Comparison of ENCODE assay signal across 8 cellular contexts in genomic region chr7:23680417-23681405, GRCh38. TPM values are rescaled to one million over a fixed set of nuclear protein-coding genes. Genes with fewer than 3 reads are reported as not detected.
A peak's percentile ranks its signal among the peaks of the same experiment; 100 is the strongest.
DNase-seq lines count a peak whose midpoint lies in the region; ATAC-seq, FAIRE-seq and TF ChIP-seq lines count a peak whose summit lies in the region.

No MANE protein-coding gene starts in this region.

- no peak for FAIRE-seq in keratinocyte (lab: Jason Lieb, UNC)

- no peaks in the 10 kb centered on the region for H3K9me1 ChIP-seq in keratinocyte (ENCODE audit: control insufficient read depth, extremely low read depth, insufficient read depth, low read length)

- H3K27ac ChIP-seq in VCaP, result peak overlapping the region; percentile 62
- H3K27ac ChIP-seq in keratinocyte (ENCODE audit: control insufficient read depth, insufficient read depth, low read length), result no peak overlapping the region
- peak overlapping the region; percentile 6 to 87 (median 78) for H3K27ac ChIP-seq in spleen

- ATAC-seq in GM21515 (IDR thresholded peaks at IDR 0.05; ENCODE audit: unreplicated experiment), result peak; percentile 41

- peak overlapping the region; percentile 93 for H3K4me2 ChIP-seq in keratinocyte (ENCODE audit: control insufficient read depth, extremely low read depth, insufficient read depth, low read depth, low read length)

- no peak for TF ChIP-seq POLR2A in spleen (IDR thresholded peaks at IDR 0.05)

- WGBS in spleen, 5 donors, result 9 to 15% (median 11%) methylated on average over 28 to 42 of the region's 42 CpGs

- peak overlapping the region; percentile 89 for H2AFZ ChIP-seq in keratinocyte (ENCODE audit: control insufficient read depth, low read length)

- dilution Hi-C loops in keratinocyte (cut with MboI; ENCODE audit: extremely low pct_ligation_motif_present, low sequenced_read_pairs), result no loop called here

- H3K4me1 ChIP-seq in keratinocyte (ENCODE audit: control insufficient read depth, extremely low read depth, insufficient read depth, low read length) (peaks cover 6% of the 10 kb centered on the region), spleen (peaks cover 3 to 22% (median 13%) of the 10 kb centered on the region in 6 donors)

- no peaks in the 10 kb centered on the region for H4K20me1 ChIP-seq in keratinocyte (ENCODE audit: control insufficient read depth, extremely low read depth, insufficient read depth, low read length)

- H3K79me2 ChIP-seq in keratinocyte (ENCODE audit: control insufficient read depth, insufficient read depth, low read length), result no peaks in the 10 kb centered on the region

- H3K4me3 ChIP-seq in keratinocyte (ENCODE audit: control insufficient read depth in 2 of 3, extremely low read depth in 1 of 3, insufficient read depth in 2 of 3, low read depth in 1 of 3, low read length in 3 of 3), result peak overlapping the region; percentile 52 to 80 (median 75)
- peak overlapping the region; percentile 74 to 92 (median 85) for H3K4me3 ChIP-seq in spleen

- intact Hi-C loops in spleen (cut with DNase I; ENCODE audit: low total_unique reads), result no loop called here

- H3K9me3 ChIP-seq in keratinocyte (ENCODE audit: control insufficient read depth, low read depth, low read length) (no peaks in the 10 kb centered on the region), spleen (no peaks in the 10 kb centered on the region)

- H3K36me3 ChIP-seq in keratinocyte (ENCODE audit: control insufficient read depth in 2 of 2, extremely low read depth in 1 of 2, insufficient read depth in 2 of 2, low read length in 2 of 2) (no peaks in the 10 kb centered on the region), spleen (peaks cover 0 to 7% (median 0%) of the 10 kb centered on the region in 6 donors)

- no peak overlapping the region for H3K9ac ChIP-seq in keratinocyte (ENCODE audit: control insufficient read depth, extremely low read depth, insufficient read depth, low read length)

- TF ChIP-seq CTCF in VCaP (conservative IDR thresholded peaks at IDR 0.05) (no peak), keratinocyte (optimal IDR thresholded peaks at IDR 0.05 in 1 of 3, IDR thresholded peaks at IDR 0.05 in 1 of 3, conservative IDR thresholded peaks at IDR 0.05 in 1 of 3; ENCODE audit: extremely low read depth in 1 of 3, insufficient read depth in 2 of 3, low read length in 3 of 3) (no peak), spleen (IDR thresholded peaks at IDR 0.05 in 8 of 11, conservative IDR thresholded peaks at IDR 0.05 in 3 of 11) (no peak)

- peak; percentile 87 for DNase-seq in COR-L47 (lab: John Stamatoyannopoulos, UW)
- peak; percentile 62 for DNase-seq in LHCN-M2 (ENCODE audit: low read depth)
- DNase-seq in cerebellum (ENCODE audit: low spot score), result peak; percentile 44
- no peak for DNase-seq in keratinocyte (ENCODE audit: low read depth, low spot score)
- DNase-seq in spleen, result peak; percentile 87
- DNase-seq in NCI-H2107 (lab: John Stamatoyannopoulos, UW), result no peak

- no peaks in the 10 kb centered on the region for H3K27me3 ChIP-seq in keratinocyte (ENCODE audit: control insufficient read depth, extremely low read depth, insufficient read depth, low read length)
- no peaks in the 10 kb centered on the region for H3K27me3 ChIP-seq in spleen (replicated peaks in 1 of 7)

RNA-seq across cellular contexts. Expression of gene FAM221A, which starts 0.7 kb away (rescaled TPM):
- total RNA-seq in LHCN-M2 (2014; rRNA removed) (1.5 and 2.6 TPM in 2 replicates), cerebellum (15.2 TPM), spleen (10 to 100 TPM in 2 of 7 donors, 1 to 10 TPM in 5; 3.8 to 12.7 (median 6.8) TPM)
- 0.35 TPM for polyA plus RNA-seq in LHCN-M2 (2012)
- polyA plus RNA-seq in keratinocyte (0.71 to 0.93 TPM (median 0.73 TPM) in 3 replicates), spleen (1 to 10 TPM; 4.2 to 7.5 (median 5.1) TPM)
- 1.6 TPM for polyA plus RNA-seq in keratinocyte (2011; ENCODE audit: low read depth)
- 0.34 and 0.35 TPM in 2 replicates for polyA plus RNA-seq in keratinocyte (2011; cell fraction: cytosol; rRNA removed)
- 2.1 and 2.2 TPM in 2 replicates for polyA plus RNA-seq in keratinocyte (2011; cell fraction: nucleus; rRNA removed)
- polyA plus RNA-seq in keratinocyte (2012; ENCODE audit: low replicate concordance), result 0.16 and 1.6 TPM in 2 replicates
- 0.82 to 4.3 TPM (median 0.95 TPM) in 3 replicates for polyA minus RNA-seq in keratinocyte
- polyA minus RNA-seq in keratinocyte (2011; cell fraction: cytosol; rRNA and poly(A)+ RNA removed), result not detected
- 0.84 and 1.0 TPM in 2 replicates for polyA minus RNA-seq in keratinocyte (2011; cell fraction: nucleus; rRNA and poly(A)+ RNA removed)

RNA-seq across cellular contexts. Expression of gene STK31, which starts 29.3 kb away (rescaled TPM):
- total RNA-seq in LHCN-M2 (2014; rRNA removed), result not detected in 2 replicates
- polyA plus RNA-seq in LHCN-M2 (2012), result not detected
- total RNA-seq in cerebellum, result 1.5 TPM
- polyA plus RNA-seq in keratinocyte, result 0.01 to 0.03 TPM in 2 of 3 replicates, not detected in the other
- polyA plus RNA-seq in keratinocyte (2011; ENCODE audit: low read depth), result not detected
- not detected in 2 replicates for polyA plus RNA-seq in keratinocyte (2011; cell fraction: cytosol; rRNA removed)
- polyA plus RNA-seq in keratinocyte (2011; cell fraction: nucleus; rRNA removed), result 0.04 TPM in 1 of 2 replicates, not detected in the other
- 0.06 TPM in 1 of 2 replicates, not detected in the other for polyA plus RNA-seq in keratinocyte (2012; ENCODE audit: low replicate concordance)
- not detected in 3 replicates for polyA minus RNA-seq in keratinocyte
- polyA minus RNA-seq in keratinocyte (2011; cell fraction: cytosol; rRNA and poly(A)+ RNA removed), result not detected
- polyA minus RNA-seq in keratinocyte (2011; cell fraction: nucleus; rRNA and poly(A)+ RNA removed), result not detected in 2 replicates
- total RNA-seq in spleen, result 1 to 10 TPM in 2 of 7 donors, under 1 TPM in 5; 0.33 to 2.4 (median 0.85) TPM
- polyA plus RNA-seq in spleen, result under 1 TPM; 0.17 to 0.57 (median 0.19) TPM

Comparison
In these comparisons a context has a peak if more than half of its experiments do, and no peak if none do; other contexts are left out.
1. DNase-seq: peak in COR-L47 (single experiment), LHCN-M2 (single experiment), cerebellum (single experiment) and spleen (single experiment); none in keratinocyte (single experiment) and NCI-H2107 (single experiment).